Comparison of ENCODE assay signal across 8 cellular contexts in genomic region chr5:146877178-146877681, GRCh38. TPM values are rescaled to one million over a fixed set of nuclear protein-coding genes. Genes with fewer than 3 reads are reported as not detected.
DNase-seq lines count a peak whose midpoint lies in the region; ATAC-seq and TF ChIP-seq lines count a peak whose summit lies in the region.

No MANE protein-coding gene starts in this region.

- H3K36me3 ChIP-seq in kidney epithelial cell (ENCODE audit: control insufficient read depth, insufficient read depth, low read length) (no peaks in the 10 kb centered on the region), stomach (no peaks in the 10 kb centered on the region)

- no peak overlapping the region for H3K27ac ChIP-seq in stomach

- TF ChIP-seq EP300 in stomach (IDR thresholded peaks at IDR 0.05), result no peak

- WGBS in stomach, 5 donors, result 6 to 10% (median 7%) methylated on average over 14 of the region's 14 CpGs

- DNase-seq in activated CD8-positive, alpha-beta memory T cell treated with anti-CD3 and anti-CD28 coated beads for 24 hours, result peak; percentile 60
- DNase-seq in activated CD8-positive, alpha-beta memory T cell treated with anti-CD3 and anti-CD28 coated beads, Interleukin-2, amount 50 U/mL, for 48 hours, result no peak
- peak; percentile 60 for DNase-seq in activated effector memory CD4-positive, alpha-beta T cell treated with anti-CD3 and anti-CD28 coated beads, Interleukin-2, amount 50 U/mL, for 16 hours
- DNase-seq in kidney epithelial cell (ENCODE audit: low read depth) (no peak), stomach (no peak), DMS153 treated with DMSO at 0.1 percent for 48 hours (lab: John Stamatoyannopoulos, UW; ENCODE audit: unreplicated experiment) (no peak)

- TF ChIP-seq CTCF in kidney epithelial cell (IDR thresholded peaks at IDR 0.05; ENCODE audit: insufficient read depth, low read length, poor library complexity, severe bottlenecking) (no peak), stomach (IDR thresholded peaks at IDR 0.05) (no peak)

- ATAC-seq in HG03139 (IDR thresholded peaks at IDR 0.05; ENCODE audit: unreplicated experiment) (no peak), HG03175 (IDR thresholded peaks at IDR 0.05; ENCODE audit: unreplicated experiment) (no peak)

- H3K27me3 ChIP-seq in kidney epithelial cell (ENCODE audit: control insufficient read depth, insufficient read depth, low read length) (peaks cover 10% of the 10 kb centered on the region), stomach (peaks cover 0 to 51% (median 20%) of the 10 kb centered on the region in 3 donors)

- no peak for TF ChIP-seq POLR2A in stomach (IDR thresholded peaks at IDR 0.05)

- peaks cover 19 to 25% (median 22%) of the 10 kb centered on the region in 4 donors for H3K4me1 ChIP-seq in stomach

- H3K9me3 ChIP-seq in stomach, result no peaks in the 10 kb centered on the region

- peak overlapping the region; percentile 58 for H3K4me3 ChIP-seq in kidney epithelial cell (ENCODE audit: low read depth, low read length)
- peak overlapping the region; percentile 48 to 65 (median 57) for H3K4me3 ChIP-seq in stomach

- intact Hi-C loops in stomach (cut with DNase I; ENCODE audit: low total_unique reads), result no loop called here

RNA-seq across cellular contexts. Expression of gene PPP2R2B, which starts 1.3 kb away (rescaled TPM):
- total RNA-seq in kidney epithelial cell, result 0.62 and 1.2 TPM in 2 replicates
- 1 to 10 TPM in 2 of 5 donors, under 1 TPM in 2, not detected in 1; under 0.01 to 4.6 (median 0.80) TPM for total RNA-seq in stomach
- under 1 TPM; 0.25 to 0.76 (median 0.75) TPM for polyA plus RNA-seq in stomach

Comparison
In these comparisons a context has a peak if more than half of its experiments do, and no peak if none do; other contexts are left out.
1. DNase-seq: peak in activated CD8-positive, alpha-beta memory T cell treated with anti-CD3 and anti-CD28 coated beads for 24 hours (single experiment) and activated effector memory CD4-positive, alpha-beta T cell treated with anti-CD3 and anti-CD28 coated beads, Interleukin-2, amount 50 U/mL, for 16 hours (single experiment); none in activated CD8-positive, alpha-beta memory T cell treated with anti-CD3 and anti-CD28 coated beads, Interleukin-2, amount 50 U/mL, for 48 hours (single experiment), kidney epithelial cell (single experiment), stomach (single experiment) and DMS153 treated with DMSO at 0.1 percent for 48 hours (single experiment).